12 cellular contexts compared by ENCODE assay signal in genomic region chr17:1473170-1473569, GRCh38. TPM values are rescaled to one million over a fixed set of nuclear protein-coding genes. Genes with fewer than 3 reads are reported as not detected.
A peak's percentile ranks its signal among the peaks of the same experiment; 100 is the strongest.
DNase-seq lines count a peak whose midpoint lies in the region; ATAC-seq and TF ChIP-seq lines count a peak whose summit lies in the region.
"Had no signal": no experiment of that assay in that cellular context is flagged by ENCODE, and none has a peak within 500 bp of the region (broad histone marks: within the 10 kb centered on the region; RNA-seq: fewer than 3 reads in every experiment).

No MANE protein-coding gene starts in this region.

- no peak overlapping the region for H3K4me3 Mint-ChIP-seq in IgD-negative memory B cell
- H3K4me3 Mint-ChIP-seq in activated naive CD8-positive, alpha-beta T cell treated with anti-CD3 and anti-CD28 coated beads, Interleukin-2, amount 50 U/mL, for 24 hours = no peak overlapping the region

- peak overlapping the region in 2 of 3 donors; percentile 68 to 85 for H3K27ac Mint-ChIP-seq in IgD-negative memory B cell
- no peak overlapping the region for H3K27ac Mint-ChIP-seq in activated naive CD8-positive, alpha-beta T cell treated with anti-CD3 and anti-CD28 coated beads, Interleukin-2, amount 50 U/mL, for 24 hours

- no peaks in the 10 kb centered on the region for H3K9me3 Mint-ChIP-seq in IgD-negative memory B cell
- H3K9me3 Mint-ChIP-seq in activated naive CD8-positive, alpha-beta T cell treated with anti-CD3 and anti-CD28 coated beads, Interleukin-2, amount 50 U/mL, for 24 hours = no peaks in the 10 kb centered on the region

- H3K27me3 Mint-ChIP-seq in IgD-negative memory B cell = no peaks in the 10 kb centered on the region
- peaks cover 8% of the 10 kb centered on the region for H3K27me3 Mint-ChIP-seq in activated naive CD8-positive, alpha-beta T cell treated with anti-CD3 and anti-CD28 coated beads, Interleukin-2, amount 50 U/mL, for 24 hours

- no peak overlapping the region for H3K4me3 ChIP-seq in retinal pigment epithelial cell (ENCODE audit: low read length)
- H3K4me3 ChIP-seq: esophagus muscularis mucosa, ovary had no signal

- peak; percentile 19 to 34 for DNase-seq in activated CD4-positive, alpha-beta T cell treated with anti-CD3 and anti-CD28 coated beads, Interleukin-2, amount 50 U/mL, for 48 hours
- no peak for DNase-seq in activated CD4-positive, alpha-beta T cell treated with anti-CD3 and anti-CD28 coated beads for 48 hours
- DNase-seq in activated naive CD8-positive, alpha-beta T cell treated with anti-CD3 and anti-CD28 coated beads, Interleukin-2, amount 50 U/mL, for 24 hours = no peak
- no peak for DNase-seq in retinal pigment epithelial cell (ENCODE audit: low read depth)
- no peak for DNase-seq in NCI-H1436 (lab: John Stamatoyannopoulos, UW)
- DNase-seq in stimulated activated CD4-positive, alpha-beta T cell treated with anti-CD3 and anti-CD28 coated beads, Interleukin-12 subunit alpha, Interleukin-12 subunit beta, amount 100 ng/mL, for 4 hours = no peak
- no peak for DNase-seq in NCI-H2081 (lab: John Stamatoyannopoulos, UW)
- DNase-seq: mesendoderm, ovary, Right ventricle myocardium superior had no signal

- ATAC-seq in activated naive CD8-positive, alpha-beta T cell treated with anti-CD3 and anti-CD28 coated beads, Interleukin-2, amount 50 U/mL, for 24 hours = peak; percentile 62

- H3K36me3 Mint-ChIP-seq in IgD-negative memory B cell = peaks cover 8% of the 10 kb centered on the region
- peaks cover 8% of the 10 kb centered on the region for H3K36me3 Mint-ChIP-seq in activated naive CD8-positive, alpha-beta T cell treated with anti-CD3 and anti-CD28 coated beads, Interleukin-2, amount 50 U/mL, for 24 hours (ENCODE audit: low read depth)

- H3K4me1 Mint-ChIP-seq in IgD-negative memory B cell = peaks cover 19 to 26% (median 20%) of the 10 kb centered on the region in 3 donors
- H3K4me1 Mint-ChIP-seq in activated naive CD8-positive, alpha-beta T cell treated with anti-CD3 and anti-CD28 coated beads, Interleukin-2, amount 50 U/mL, for 24 hours = peaks cover 16% of the 10 kb centered on the region

- peak; percentile 18 for TF ChIP-seq CTCF in retinal pigment epithelial cell (conservative IDR thresholded peaks at IDR 0.05; ENCODE audit: low read depth, low read length)

RNA-seq across cellular contexts. Expression of gene CRK, which starts 17.1 kb away (rescaled TPM):
- 28.3 TPM for polyA plus RNA-seq in IgD-negative memory B cell

RNA-seq across cellular contexts. Expression of gene MYO1C, which starts 19.3 kb away (rescaled TPM):
- 29.6 TPM for polyA plus RNA-seq in IgD-negative memory B cell

RNA-seq across cellular contexts. Expression of gene INPP5K, which starts 43.2 kb away (rescaled TPM):
- polyA plus RNA-seq in IgD-negative memory B cell = 51.7 TPM

Comparison
In these comparisons a context has a peak if more than half of its experiments do, and no peak if none do; other contexts are left out.
1. DNase-seq: peak in activated CD4-positive, alpha-beta T cell treated with anti-CD3 and anti-CD28 coated beads, Interleukin-2, amount 50 U/mL, for 48 hours (2 of 2); none in activated CD4-positive, alpha-beta T cell treated with anti-CD3 and anti-CD28 coated beads for 48 hours (single experiment), activated naive CD8-positive, alpha-beta T cell treated with anti-CD3 and anti-CD28 coated beads, Interleukin-2, amount 50 U/mL, for 24 hours (single experiment), retinal pigment epithelial cell (single experiment), NCI-H1436 (single experiment), stimulated activated CD4-positive, alpha-beta T cell treated with anti-CD3 and anti-CD28 coated beads, Interleukin-12 subunit alpha, Interleukin-12 subunit beta, amount 100 ng/mL, for 4 hours (single experiment) and NCI-H2081 (0 of 2).